ENCODE assay signal across 32 cellular contexts in the genomic region with DNA sequence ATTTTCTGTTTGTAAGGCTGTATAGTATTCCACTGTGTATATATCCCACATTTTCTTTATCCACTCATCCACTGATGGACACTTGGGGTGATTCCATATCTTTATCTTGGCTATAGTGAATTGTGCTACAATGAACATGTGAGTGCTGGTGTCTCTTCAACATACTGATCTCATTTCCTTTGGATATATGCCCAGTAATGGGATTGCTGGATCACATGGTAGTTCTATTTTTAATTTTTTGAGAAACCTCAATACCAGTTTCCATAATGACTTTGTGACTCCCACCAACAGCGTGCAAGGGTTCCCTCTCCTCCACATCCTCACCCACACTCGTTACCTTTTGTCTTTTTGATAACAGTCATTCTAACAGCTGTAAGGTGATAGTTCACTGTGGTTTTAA.
DNase-seq lines count a peak whose midpoint lies in the region; ATAC-seq and TF ChIP-seq lines count a peak whose summit lies in the region.
"Had no signal": no experiment of that assay in that cellular context is flagged by ENCODE, and none has a peak within 500 bp of the region (broad histone marks: within the 10 kb centered on the region; RNA-seq: fewer than 3 reads in every experiment).

No MANE protein-coding gene starts in this region.

- no peak overlapping the region for H3K27ac ChIP-seq in colonic mucosa
- H3K27ac ChIP-seq: cardiac muscle cell, esophagus squamous epithelium, left ventricle myocardium inferior, neural progenitor cell, parathyroid adenoma, VCaP had no signal

- no peaks in the 10 kb centered on the region for H3K4me1 ChIP-seq in colonic mucosa
- H3K4me1 ChIP-seq: esophagus squamous epithelium, left ventricle myocardium inferior, neural progenitor cell, parathyroid adenoma had no signal

- H3K36me3 ChIP-seq in colonic mucosa: no peaks in the 10 kb centered on the region
- H3K36me3 ChIP-seq: cardiac muscle cell, esophagus squamous epithelium, left ventricle myocardium inferior, neural progenitor cell had no signal

- in situ Hi-C loops in GM13976 (cut with MboI; ENCODE audit: low sequenced_read_pairs, unreplicated experiment): no loop called here

- no peak overlapping the region for H3K4me3 ChIP-seq in colonic mucosa
- H3K4me3 ChIP-seq: cardiac muscle cell, esophagus squamous epithelium, left ventricle myocardium inferior, neural progenitor cell had no signal

- intact Hi-C loops in colonic mucosa (cut with DNase I): no loop called here

- no peaks in the 10 kb centered on the region for H3K9me3 ChIP-seq in colonic mucosa
- H3K9me3 ChIP-seq: esophagus squamous epithelium had no signal

- no peak for ATAC-seq in omental fat pad (ENCODE audit: low FRiP score)
- ATAC-seq in GM21515 (IDR thresholded peaks at IDR 0.05; ENCODE audit: unreplicated experiment): no peak
- ATAC-seq: Panc1 had no signal

- TF ChIP-seq CTCF in omental fat pad (IDR thresholded peaks at IDR 0.05) (no peak), colonic mucosa (IDR thresholded peaks at IDR 0.05) (no peak), GM13976 (IDR thresholded peaks at IDR 0.05; ENCODE audit: borderline replicate concordance, control extremely low read depth, extremely low read depth, insufficient read depth, missing control alignments) (no peak)

- DNase-seq in EL: peak; percentile 10
- peak; percentile 24 for DNase-seq in RPMI7951 (ENCODE audit: low read depth)
- DNase-seq in dermis microvascular lymphatic vessel endothelial cell (ENCODE audit: low read depth in 2 of 2): peak; percentile 9 to 50
- DNase-seq in kidney tubule cell (ENCODE audit: low spot score): peak; percentile 2
- DNase-seq in omental fat pad (ENCODE audit: low spot score): no peak
- no peak for DNase-seq in colonic mucosa
- no peak for DNase-seq in GM13976 (ENCODE audit: low spot score)
- DNase-seq: activated CD4-positive, alpha-beta T cell treated with anti-CD3 and anti-CD28 coated beads for 4 hours; amygdala; CD4-positive, alpha-beta memory T cell; DND-41; esophagus squamous epithelium; glutamatergic neuron; H7; islet precursor cell; left ventricle myocardium inferior; mesendoderm; NCI-H1417 treated with DMSO at 0.1 percent for 48 hours; NCI-H2029 treated with DMSO at 0.1 percent for 48 hours; NCI-H2227 treated with DMSO at 0.1 percent for 48 hours; NCI-H748 treated with DMSO at 0.1 percent for 48 hours; retina; SHP77; small intestine; stimulated activated naive CD4-positive, alpha-beta T cell; T-helper 2 cell had no signal

- H3K27me3 ChIP-seq in colonic mucosa: no peaks in the 10 kb centered on the region
- H3K27me3 ChIP-seq: cardiac muscle cell, esophagus squamous epithelium, neural progenitor cell had no signal

- no peak overlapping the region for H3K9ac ChIP-seq in colonic mucosa (ENCODE audit: low read depth in 2 of 2, low read length in 2 of 2)
- H3K9ac ChIP-seq: neural progenitor cell, parathyroid adenoma had no signal

Comparison
In these comparisons a context has a peak if more than half of its experiments do, and no peak if none do; other contexts are left out.
1. DNase-seq: peak in EL (single experiment), RPMI7951 (single experiment), dermis microvascular lymphatic vessel endothelial cell (2 of 2) and kidney tubule cell (single experiment); none in omental fat pad (single experiment), colonic mucosa (single experiment) and GM13976 (single experiment).